23 cellular contexts compared by ENCODE assay signal in genomic region chr19:33464010-33464732, GRCh38. TPM values are rescaled to one million over a fixed set of nuclear protein-coding genes. Genes with fewer than 3 reads are reported as not detected.
A peak's percentile ranks its signal among the peaks of the same experiment; 100 is the strongest.
DNase-seq lines count a peak whose midpoint lies in the region; ATAC-seq and TF ChIP-seq lines count a peak whose summit lies in the region.
"Had no signal": no experiment of that assay in that cellular context is flagged by ENCODE, and none has a peak within 500 bp of the region (broad histone marks: within the 10 kb centered on the region; RNA-seq: fewer than 3 reads in every experiment).

No MANE protein-coding gene starts in this region.

- no peaks in the 10 kb centered on the region for H3K27me3 Mint-ChIP-seq in neural crest cell (ENCODE audit: low read depth)

- TF ChIP-seq CTCF in neural crest cell (conservative IDR thresholded peaks at IDR 0.05) (no peak), tibial artery (IDR thresholded peaks at IDR 0.05) (no peak)

- no peaks in the 10 kb centered on the region for H3K9me3 Mint-ChIP-seq in neural crest cell
- H3K9me3 Mint-ChIP-seq: CD8-positive, alpha-beta memory T cell had no signal

- no peaks in the 10 kb centered on the region for H3K36me3 Mint-ChIP-seq in neural crest cell (ENCODE audit: low read depth)

- H3K4me3 Mint-ChIP-seq in neural crest cell, result no peak overlapping the region
- H3K4me3 Mint-ChIP-seq: CD8-positive, alpha-beta memory T cell had no signal

- no peak overlapping the region for H3K27ac ChIP-seq in tibial artery
- H3K27ac ChIP-seq: C4-2B, PC-9 had no signal

- H3K4me1 Mint-ChIP-seq in neural crest cell, result peaks cover 12% of the 10 kb centered on the region
- H3K4me1 Mint-ChIP-seq: CD8-positive, alpha-beta memory T cell had no signal

- no peaks in the 10 kb centered on the region for H3K9me3 ChIP-seq in tibial artery

- H3K36me3 ChIP-seq in tibial artery, result peaks cover 5 to 48% (median 23%) of the 10 kb centered on the region in 3 donors

- no peak overlapping the region for H3K4me3 ChIP-seq in tibial artery
- H3K4me3 ChIP-seq: PC-9 had no signal

- DNase-seq in Right ventricle myocardium inferior (ENCODE audit: missing footprints) (peak; percentile 23), left ventricle myocardium superior (no peak), ecto neural progenitor cell (ENCODE audit: low spot score) (peak; percentile 35), neural crest cell (ENCODE audit: low read depth, low spot score) (no peak), tibial artery (peak; percentile 7 to 45), NCI-H226 (no peak), NCI-H1092 treated with DMSO at 0.1 percent for 48 hours (lab: John Stamatoyannopoulos, UW) (no peak), NCI-H510A (lab: John Stamatoyannopoulos, UW) (no peak)
- DNase-seq: Calu3; CD8-positive, alpha-beta memory T cell; DMS153; GOT3; Karpas-422; MV-4-11; NCI-H1694; NCI-H2081 treated with DMSO at 0.1 percent for 48 hours; NCI-H446 treated with DMSO at 0.1 percent for 48 hours; NCI-H748 treated with DMSO at 0.1 percent for 48 hours; PC-9; RPMI8226; SHP77 treated with DMSO at 0.1 percent for 48 hours had no signal

- intact Hi-C loops in Right ventricle myocardium inferior (cut with DNase I), result no loop called here
- intact Hi-C loops in left ventricle myocardium superior (cut with micrococcal nuclease), result no loop called here
- intact Hi-C loops in tibial artery (cut with DNase I; ENCODE audit: low total_unique reads), result no loop called here

- H3K27me3 ChIP-seq in tibial artery, result no peaks in the 10 kb centered on the region

- H3K4me1 ChIP-seq in tibial artery, result no peaks in the 10 kb centered on the region

- no peak for ATAC-seq in Right ventricle myocardium inferior
- ATAC-seq in left ventricle myocardium superior, result no peak
- ATAC-seq: HCT116 had no signal

- H3K27ac Mint-ChIP-seq in neural crest cell (ENCODE audit: unreplicated experiment), result peak overlapping the region; percentile 52
- H3K27ac Mint-ChIP-seq: CD8-positive, alpha-beta memory T cell had no signal

RNA-seq across cellular contexts. Expression of gene PEPD, which starts 57.4 kb away (rescaled TPM):
- 32.1 TPM for total RNA-seq in Right ventricle myocardium inferior
- total RNA-seq in left ventricle myocardium superior, result 27.3 TPM
- total RNA-seq in neural crest cell, result 39.0 and 43.7 TPM in 2 replicates

Comparison
In these comparisons a context has a peak if more than half of its experiments do, and no peak if none do; other contexts are left out.
1. DNase-seq: peak in Right ventricle myocardium inferior (single experiment), ecto neural progenitor cell (single experiment) and tibial artery (2 of 2); none in left ventricle myocardium superior (single experiment), neural crest cell (single experiment), NCI-H226 (single experiment), NCI-H1092 treated with DMSO at 0.1 percent for 48 hours (single experiment) and NCI-H510A (single experiment).